ENCODE assay signal across 19 cellular contexts in the genomic region with DNA sequence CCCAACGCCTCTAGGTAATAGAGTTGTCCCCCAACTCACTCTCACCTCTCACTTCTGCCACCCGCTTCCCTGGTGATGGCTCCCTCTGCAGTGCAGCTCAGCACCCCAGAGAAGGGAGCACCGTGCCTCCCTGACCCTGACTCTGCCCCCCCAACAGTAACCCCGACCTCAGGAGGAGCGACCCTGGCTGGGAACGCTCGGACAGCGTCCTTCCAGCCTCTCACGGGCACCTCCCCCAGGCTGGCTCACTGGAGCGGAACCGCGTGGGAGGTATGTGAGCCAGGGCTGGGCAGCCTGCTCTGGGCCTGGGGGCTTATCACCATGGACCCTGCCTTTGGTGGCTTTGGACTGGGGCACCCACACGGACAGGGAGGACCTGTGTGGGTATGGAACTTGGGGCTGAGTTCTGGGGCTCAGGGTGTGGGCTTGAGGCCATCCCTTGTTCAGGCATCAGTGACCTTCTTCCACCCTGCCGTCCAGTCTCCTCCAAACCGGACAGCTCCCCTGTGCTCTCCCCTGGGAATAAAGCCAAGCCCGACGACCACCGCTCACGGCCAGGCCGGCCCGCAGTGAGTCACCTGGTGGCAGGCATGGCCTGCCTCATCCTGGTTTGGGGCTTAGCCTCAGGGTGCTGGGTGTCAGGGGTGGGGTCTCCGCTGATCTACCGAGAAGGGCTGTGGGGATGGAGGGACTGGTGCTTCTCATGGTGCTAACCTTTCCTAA. TPM values are rescaled to one million over a fixed set of nuclear protein-coding genes. Genes with fewer than 3 reads are reported as not detected.
DNase-seq lines count a peak whose midpoint lies in the region; ATAC-seq, FAIRE-seq and TF ChIP-seq lines count a peak whose summit lies in the region.
"Had no signal": no experiment of that assay in that cellular context is flagged by ENCODE, and none has a peak within 500 bp of the region (broad histone marks: within the 10 kb centered on the region; RNA-seq: fewer than 3 reads in every experiment).

No MANE protein-coding gene starts in this region.

- no peaks in the 10 kb centered on the region for H3K9me3 ChIP-seq in astrocyte (ENCODE audit: insufficient read depth, low read depth, low read length)
- H3K9me3 ChIP-seq: SK-N-SH had no signal

- H3K27me3 Mint-ChIP-seq in astrocyte (ENCODE audit: low read depth, unreplicated experiment) (no peaks in the 10 kb centered on the region), nephron progenitor cell (ENCODE audit: low read depth, poor library complexity) (peaks cover 7% of the 10 kb centered on the region), MCF 10A (ENCODE audit: insufficient read depth, unreplicated experiment) (no peaks in the 10 kb centered on the region)
- H3K27me3 Mint-ChIP-seq: T-cell had no signal

- no peak overlapping the region for H2AFZ ChIP-seq in astrocyte (ENCODE audit: low read depth, low read length)

- FAIRE-seq in GM12892 (lab: Jason Lieb, UNC) (no peak), astrocyte (lab: Jason Lieb, UNC) (no peak)
- FAIRE-seq: H54 had no signal

- intact Hi-C loops in MCF 10A (cut with micrococcal nuclease) = no loop called here

- H3K4me3 ChIP-seq in astrocyte (ENCODE audit: insufficient read depth, low read depth, low read length) = no peak overlapping the region

- DNase-seq in GM12892 (ENCODE audit: insufficient read length) (peak; percentile 20), astrocyte (ENCODE audit: low read depth) (no peak), nephron progenitor cell (peak; percentile 75), HuH-7 (ENCODE audit: low spot score) (no peak), MCF 10A (ENCODE audit: unreplicated experiment) (no peak)
- DNase-seq: DMS153, EL, MV-4-11, NCI-H1417, NCI-H1930, NCI-H2171, NCI-H774, SK-N-SH, T-cell had no signal

- no peak for ATAC-seq in HG02763 (IDR thresholded peaks at IDR 0.05; ENCODE audit: unreplicated experiment)
- ATAC-seq: T-cell had no signal

- H3K36me3 ChIP-seq in astrocyte (ENCODE audit: insufficient read depth, low read length) = peaks cover 14% of the 10 kb centered on the region

- no peak overlapping the region for H3K4me3 Mint-ChIP-seq in astrocyte (ENCODE audit: unreplicated experiment)
- H3K4me3 Mint-ChIP-seq in nephron progenitor cell = peak overlapping the region; percentile 75
- no peak overlapping the region for H3K4me3 Mint-ChIP-seq in MCF 10A (ENCODE audit: unreplicated experiment)
- H3K4me3 Mint-ChIP-seq: CD14-positive monocyte, T-cell had no signal

- H3K27ac Mint-ChIP-seq in astrocyte (ENCODE audit: unreplicated experiment) = peak overlapping the region; percentile 26
- peak overlapping the region; percentile 95 for H3K27ac Mint-ChIP-seq in nephron progenitor cell
- no peak overlapping the region for H3K27ac Mint-ChIP-seq in MCF 10A (ENCODE audit: low read depth, unreplicated experiment)
- H3K27ac Mint-ChIP-seq: T-cell had no signal

- no peak overlapping the region for H3K4me2 ChIP-seq in astrocyte (ENCODE audit: low read length)
- H3K4me2 ChIP-seq: SK-N-SH had no signal

- POLR2A ChIA-PET in MCF 10A (lab: Yijun Ruan, JAX) = interaction anchor here (0.9 to 2.0 kb wide), 3 partner anchors 9 to 161 kb away, joined by 3 to 5 read pairs (median 4); no protein-coding TSS in a partner anchor

- CTCF ChIA-PET in MCF 10A (lab: Yijun Ruan, JAX) = interaction anchor here (0.6 to 1.0 kb wide), 2 partner anchors 58 to 190 kb away, joined by 3 read pairs; no protein-coding TSS in a partner anchor

- H3K27ac ChIP-seq in astrocyte (ENCODE audit: low read depth, low read length) = no peak overlapping the region

- no peaks in the 10 kb centered on the region for H3K4me1 ChIP-seq in astrocyte (ENCODE audit: insufficient read depth, low read length)

- BruUV-seq in MCF 10A (replicated peaks; lab: Mats Ljungman, UMichigan) = no TSS peak

- H3K27me3 ChIP-seq in astrocyte (ENCODE audit: insufficient read depth, low read length) = no peaks in the 10 kb centered on the region

- no peak for TF ChIP-seq POLR2A in GM12892 (IDR thresholded peaks at IDR 0.05; ENCODE audit: low read depth, low read length)

- H3K9ac ChIP-seq in astrocyte (ENCODE audit: low read length) = no peak overlapping the region
- H3K9ac ChIP-seq: SK-N-SH had no signal

- no peaks in the 10 kb centered on the region for H3K79me2 ChIP-seq in astrocyte (ENCODE audit: insufficient read depth, low read length)

- H3K36me3 Mint-ChIP-seq in astrocyte (ENCODE audit: low read depth, unreplicated experiment) (peaks cover 9% of the 10 kb centered on the region), nephron progenitor cell (ENCODE audit: low read depth) (peaks cover 29% of the 10 kb centered on the region), MCF 10A (ENCODE audit: insufficient read depth, unreplicated experiment) (peaks cover 78% of the 10 kb centered on the region)

- H4K20me1 ChIP-seq in astrocyte (ENCODE audit: insufficient read depth, low read length) = peaks cover 6% of the 10 kb centered on the region

- H3K9me3 Mint-ChIP-seq in astrocyte (ENCODE audit: unreplicated experiment) (no peaks in the 10 kb centered on the region), nephron progenitor cell (no peaks in the 10 kb centered on the region), MCF 10A (ENCODE audit: unreplicated experiment) (no peaks in the 10 kb centered on the region)
- H3K9me3 Mint-ChIP-seq: T-cell had no signal

- TF ChIP-seq CTCF in astrocyte (IDR thresholded peaks at IDR 0.05; ENCODE audit: insufficient read depth, low read depth, low read length) = no peak
- TF ChIP-seq CTCF in nephron progenitor cell (IDR thresholded peaks at IDR 0.05) = no peak
- TF ChIP-seq CTCF in MCF 10A (IDR thresholded peaks at IDR 0.05; ENCODE audit: unreplicated experiment) = no peak

- H3K4me1 Mint-ChIP-seq in astrocyte (ENCODE audit: low read depth, unreplicated experiment) = no peaks in the 10 kb centered on the region
- peaks cover 47% of the 10 kb centered on the region for H3K4me1 Mint-ChIP-seq in nephron progenitor cell
- no peaks in the 10 kb centered on the region for H3K4me1 Mint-ChIP-seq in MCF 10A (ENCODE audit: insufficient read depth, unreplicated experiment)

RNA-seq across cellular contexts. Expression of a gene that starts 6.7 kb away (rescaled TPM):
- polyA plus RNA-seq in GM12892 (2012; ENCODE audit: missing spikeins) = 0.30 TPM
- total RNA-seq in astrocyte (2.2 and 3.9 TPM in 2 replicates), MCF 10A (2022) (3.6 and 4.3 TPM in 2 replicates)

RNA-seq across cellular contexts. Expression of a gene that starts 10.2 kb away (rescaled TPM):
- 0.76 TPM for polyA plus RNA-seq in GM12892 (2012; ENCODE audit: missing spikeins)
- total RNA-seq in astrocyte (0.20 and 0.43 TPM in 2 replicates), MCF 10A (2022) (not detected in 2 replicates)
- total RNA-seq: HT1080, NCI-H460 had no signal

RNA-seq across cellular contexts. Expression of a gene that starts 39.4 kb away (rescaled TPM):
- 1.9 TPM for polyA plus RNA-seq in GM12892 (2012; ENCODE audit: missing spikeins)
- total RNA-seq in astrocyte (0.09 TPM in 1 of 2 replicates, not detected in the other), MCF 10A (2022) (not detected in 2 replicates)
- total RNA-seq: HT1080, NCI-H460 had no signal
- polyA plus RNA-seq: SK-N-SH had no signal

RNA-seq across cellular contexts. Expression of a gene that starts 47.2 kb away (rescaled TPM):
- 61.3 TPM for polyA plus RNA-seq in GM12892 (2012; ENCODE audit: missing spikeins)
- 36.8 and 43.0 TPM in 2 replicates for total RNA-seq in astrocyte
- total RNA-seq in MCF 10A (2022) = 46.8 and 54.5 TPM in 2 replicates

RNA-seq across cellular contexts. Expression of a gene that starts 47.4 kb away (rescaled TPM):
- polyA plus RNA-seq in GM12892 (2012; ENCODE audit: missing spikeins) = 108 TPM
- total RNA-seq in astrocyte = 88.0 and 89.7 TPM in 2 replicates
- 100.0 and 109 TPM in 2 replicates for total RNA-seq in MCF 10A (2022)

Comparison
In these comparisons a context has a peak if more than half of its experiments do, and no peak if none do; other contexts are left out.
1. DNase-seq: peak in GM12892 (single experiment) and nephron progenitor cell (single experiment); none in astrocyte (single experiment), HuH-7 (single experiment) and MCF 10A (single experiment).